Comparison of ENCODE assay signal across 1 cellular context in the genomic region with DNA sequence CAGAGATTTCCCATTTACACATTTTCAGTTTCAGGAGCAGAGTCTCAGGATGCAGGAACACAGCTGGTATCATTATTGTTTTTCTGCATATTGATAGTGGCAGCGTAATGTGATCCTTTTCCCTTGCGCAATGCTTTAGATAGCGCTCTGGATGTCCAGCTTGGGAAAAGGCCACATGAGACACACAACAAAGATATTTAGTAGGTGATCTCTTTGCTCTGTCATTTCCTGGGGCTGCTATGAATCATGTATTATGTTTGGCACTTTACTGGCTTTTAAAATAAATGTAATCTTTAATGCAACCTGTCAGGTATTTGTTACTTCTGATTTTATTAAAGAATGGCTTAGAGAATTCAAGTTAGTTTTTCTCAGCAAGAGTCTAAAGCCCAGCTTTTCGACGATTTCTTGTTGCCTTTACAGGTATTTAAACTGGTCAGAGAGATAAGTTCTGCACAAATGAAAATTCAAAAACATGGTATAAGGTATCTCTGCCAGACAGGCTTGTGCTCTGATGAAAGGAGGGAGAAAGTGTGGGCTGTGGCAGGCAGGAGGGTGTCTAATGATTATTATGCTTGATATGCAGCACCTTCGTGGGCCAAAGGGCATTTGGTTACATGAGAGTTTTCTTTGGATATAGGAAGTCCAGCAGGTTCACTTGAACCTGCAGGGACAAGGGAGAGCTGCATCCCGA.
TF ChIP-seq lines count a peak whose summit lies in the region.

No MANE protein-coding gene starts in this region.

TF ChIP-seq in HepG2, 621 proteins besides CTCF, POLR2A, EP300 and RAD21 (continued from another document and continues in another):
- TF ChIP-seq, protein P1, sequence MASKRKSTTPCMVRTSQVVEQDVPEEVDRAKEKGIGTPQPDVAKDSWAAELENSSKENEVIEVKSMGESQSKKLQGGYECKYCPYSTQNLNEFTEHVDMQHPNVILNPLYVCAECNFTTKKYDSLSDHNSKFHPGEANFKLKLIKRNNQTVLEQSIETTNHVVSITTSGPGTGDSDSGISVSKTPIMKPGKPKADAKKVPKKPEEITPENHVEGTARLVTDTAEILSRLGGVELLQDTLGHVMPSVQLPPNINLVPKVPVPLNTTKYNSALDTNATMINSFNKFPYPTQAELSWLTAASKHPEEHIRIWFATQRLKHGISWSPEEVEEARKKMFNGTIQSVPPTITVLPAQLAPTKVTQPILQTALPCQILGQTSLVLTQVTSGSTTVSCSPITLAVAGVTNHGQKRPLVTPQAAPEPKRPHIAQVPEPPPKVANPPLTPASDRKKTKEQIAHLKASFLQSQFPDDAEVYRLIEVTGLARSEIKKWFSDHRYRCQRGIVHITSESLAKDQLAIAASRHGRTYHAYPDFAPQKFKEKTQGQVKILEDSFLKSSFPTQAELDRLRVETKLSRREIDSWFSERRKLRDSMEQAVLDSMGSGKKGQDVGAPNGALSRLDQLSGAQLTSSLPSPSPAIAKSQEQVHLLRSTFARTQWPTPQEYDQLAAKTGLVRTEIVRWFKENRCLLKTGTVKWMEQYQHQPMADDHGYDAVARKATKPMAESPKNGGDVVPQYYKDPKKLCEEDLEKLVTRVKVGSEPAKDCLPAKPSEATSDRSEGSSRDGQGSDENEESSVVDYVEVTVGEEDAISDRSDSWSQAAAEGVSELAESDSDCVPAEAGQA (IDR thresholded peaks at IDR 0.05; ENCODE audit: low read depth): no peak
- TF ChIP-seq, protein P1 (CRISPR knock-in tag; IDR thresholded peaks at IDR 0.05; ENCODE audit: borderline replicate concordance): no peak
- TF ChIP-seq ZNF543 (CRISPR knock-in tag; IDR thresholded peaks at IDR 0.05): no peak
- TF ChIP-seq ARID2 (CRISPR knock-in tag; IDR thresholded peaks at IDR 0.05; ENCODE audit: borderline replicate concordance): no peak
- TF ChIP-seq ZNF883 (CRISPR knock-in tag; IDR thresholded peaks at IDR 0.05; ENCODE audit: not compliant biosample characterization): no peak
- TF ChIP-seq ZNF569 (CRISPR knock-in tag; IDR thresholded peaks at IDR 0.05; ENCODE audit: borderline replicate concordance): no peak
- TF ChIP-seq ZSCAN21 (CRISPR knock-in tag; IDR thresholded peaks at IDR 0.05; ENCODE audit: borderline replicate concordance): no peak
- TF ChIP-seq ISL2 (CRISPR knock-in tag; IDR thresholded peaks at IDR 0.05): peak; percentile 56; the same call in 1 of the 2 replicates
- TF ChIP-seq, protein P2, sequence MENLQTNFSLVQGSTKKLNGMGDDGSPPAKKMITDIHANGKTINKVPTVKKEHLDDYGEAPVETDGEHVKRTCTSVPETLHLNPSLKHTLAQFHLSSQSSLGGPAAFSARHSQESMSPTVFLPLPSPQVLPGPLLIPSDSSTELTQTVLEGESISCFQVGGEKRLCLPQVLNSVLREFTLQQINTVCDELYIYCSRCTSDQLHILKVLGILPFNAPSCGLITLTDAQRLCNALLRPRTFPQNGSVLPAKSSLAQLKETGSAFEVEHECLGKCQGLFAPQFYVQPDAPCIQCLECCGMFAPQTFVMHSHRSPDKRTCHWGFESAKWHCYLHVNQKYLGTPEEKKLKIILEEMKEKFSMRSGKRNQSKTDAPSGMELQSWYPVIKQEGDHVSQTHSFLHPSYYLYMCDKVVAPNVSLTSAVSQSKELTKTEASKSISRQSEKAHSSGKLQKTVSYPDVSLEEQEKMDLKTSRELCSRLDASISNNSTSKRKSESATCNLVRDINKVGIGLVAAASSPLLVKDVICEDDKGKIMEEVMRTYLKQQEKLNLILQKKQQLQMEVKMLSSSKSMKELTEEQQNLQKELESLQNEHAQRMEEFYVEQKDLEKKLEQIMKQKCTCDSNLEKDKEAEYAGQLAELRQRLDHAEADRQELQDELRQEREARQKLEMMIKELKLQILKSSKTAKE (CRISPR knock-in tag; IDR thresholded peaks at IDR 0.05; ENCODE audit: borderline replicate concordance): no peak
- no peak for TF ChIP-seq ZNF234 (CRISPR knock-in tag; conservative IDR thresholded peaks at IDR 0.05)
- 0 out of 2 replicates have a peak, but pooled peaks have one; percentile 26 for TF ChIP-seq TGIF2 (CRISPR knock-in tag; IDR thresholded peaks at IDR 0.05)
- TF ChIP-seq HMGA1 (CRISPR knock-in tag; conservative IDR thresholded peaks at IDR 0.05): no peak
- TF ChIP-seq ZNF629 (CRISPR knock-in tag; conservative IDR thresholded peaks at IDR 0.05): no peak
- TF ChIP-seq, protein P3, sequence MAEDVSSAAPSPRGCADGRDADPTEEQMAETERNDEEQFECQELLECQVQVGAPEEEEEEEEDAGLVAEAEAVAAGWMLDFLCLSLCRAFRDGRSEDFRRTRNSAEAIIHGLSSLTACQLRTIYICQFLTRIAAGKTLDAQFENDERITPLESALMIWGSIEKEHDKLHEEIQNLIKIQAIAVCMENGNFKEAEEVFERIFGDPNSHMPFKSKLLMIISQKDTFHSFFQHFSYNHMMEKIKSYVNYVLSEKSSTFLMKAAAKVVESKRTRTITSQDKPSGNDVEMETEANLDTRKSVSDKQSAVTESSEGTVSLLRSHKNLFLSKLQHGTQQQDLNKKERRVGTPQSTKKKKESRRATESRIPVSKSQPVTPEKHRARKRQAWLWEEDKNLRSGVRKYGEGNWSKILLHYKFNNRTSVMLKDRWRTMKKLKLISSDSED (CRISPR knock-in tag; IDR thresholded peaks at IDR 0.05): no peak
- TF ChIP-seq ZMYM3 (CRISPR knock-in tag; IDR thresholded peaks at IDR 0.05): peak; percentile 34; the same call in 1 of the 2 replicates
- no peak for TF ChIP-seq STAG1 (CRISPR knock-in tag; IDR thresholded peaks at IDR 0.05)
- TF ChIP-seq GTF2F1 (IDR thresholded peaks at IDR 0.05; ENCODE audit: low read length): no peak
- peak; percentile 23; the same call in 1 of the 2 replicates for TF ChIP-seq TCF7 (IDR thresholded peaks at IDR 0.05; ENCODE audit: low read depth)
- no peak for TF ChIP-seq ZNF260 (CRISPR knock-in tag; IDR thresholded peaks at IDR 0.05; ENCODE audit: borderline replicate concordance, low read depth)
- no peak for TF ChIP-seq CHCHD3 (CRISPR knock-in tag; IDR thresholded peaks at IDR 0.05)
- TF ChIP-seq ESRRA (CRISPR knock-in tag; IDR thresholded peaks at IDR 0.05; ENCODE audit: low read depth): no peak
- TF ChIP-seq, protein P4, sequence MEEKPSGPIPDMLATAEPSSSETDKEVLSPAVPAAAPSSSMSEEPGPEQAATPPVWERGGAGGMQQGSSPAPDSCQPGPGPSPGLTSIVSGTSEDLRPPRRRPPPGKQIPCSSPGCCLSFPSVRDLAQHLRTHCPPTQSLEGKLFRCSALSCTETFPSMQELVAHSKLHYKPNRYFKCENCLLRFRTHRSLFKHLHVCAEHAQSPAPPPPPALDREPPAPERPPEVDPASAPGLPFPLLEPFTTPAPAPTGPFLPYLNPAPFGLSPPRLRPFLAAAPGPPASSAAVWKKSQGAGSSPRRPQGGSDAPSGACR (CRISPR knock-in tag; IDR thresholded peaks at IDR 0.05): no peak
- TF ChIP-seq, protein P5, sequence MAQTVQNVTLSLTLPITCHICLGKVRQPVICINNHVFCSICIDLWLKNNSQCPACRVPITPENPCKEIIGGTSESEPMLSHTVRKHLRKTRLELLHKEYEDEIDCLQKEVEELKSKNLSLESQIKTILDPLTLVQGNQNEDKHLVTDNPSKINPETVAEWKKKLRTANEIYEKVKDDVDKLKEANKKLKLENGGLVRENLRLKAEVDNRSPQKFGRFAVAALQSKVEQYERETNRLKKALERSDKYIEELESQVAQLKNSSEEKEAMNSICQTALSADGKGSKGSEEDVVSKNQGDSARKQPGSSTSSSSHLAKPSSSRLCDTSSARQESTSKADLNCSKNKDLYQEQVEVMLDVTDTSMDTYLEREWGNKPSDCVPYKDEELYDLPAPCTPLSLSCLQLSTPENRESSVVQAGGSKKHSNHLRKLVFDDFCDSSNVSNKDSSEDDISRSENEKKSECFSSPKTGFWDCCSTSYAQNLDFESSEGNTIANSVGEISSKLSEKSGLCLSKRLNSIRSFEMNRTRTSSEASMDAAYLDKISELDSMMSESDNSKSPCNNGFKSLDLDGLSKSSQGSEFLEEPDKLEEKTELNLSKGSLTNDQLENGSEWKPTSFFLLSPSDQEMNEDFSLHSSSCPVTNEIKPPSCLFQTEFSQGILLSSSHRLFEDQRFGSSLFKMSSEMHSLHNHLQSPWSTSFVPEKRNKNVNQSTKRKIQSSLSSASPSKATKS (CRISPR knock-in tag; IDR thresholded peaks at IDR 0.05): no peak
- no peak for TF ChIP-seq GATAD1 (CRISPR knock-in tag; IDR thresholded peaks at IDR 0.05)
- TF ChIP-seq, protein P6, sequence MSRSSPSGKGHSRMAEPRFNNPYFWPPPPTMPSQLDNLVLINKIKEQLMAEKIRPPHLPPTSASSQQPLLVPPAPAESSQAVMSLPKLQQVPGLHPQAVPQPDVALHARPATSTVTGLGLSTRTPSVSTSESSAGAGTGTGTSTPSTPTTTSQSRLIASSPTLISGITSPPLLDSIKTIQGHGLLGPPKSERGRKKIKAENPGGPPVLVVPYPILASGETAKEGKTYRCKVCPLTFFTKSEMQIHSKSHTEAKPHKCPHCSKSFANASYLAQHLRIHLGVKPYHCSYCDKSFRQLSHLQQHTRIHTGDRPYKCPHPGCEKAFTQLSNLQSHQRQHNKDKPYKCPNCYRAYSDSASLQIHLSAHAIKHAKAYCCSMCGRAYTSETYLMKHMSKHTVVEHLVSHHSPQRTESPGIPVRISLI (CRISPR knock-in tag; IDR thresholded peaks at IDR 0.05; ENCODE audit: borderline replicate concordance): no peak
- TF ChIP-seq EHMT2 (IDR thresholded peaks at IDR 0.05; ENCODE audit: borderline replicate concordance, low read depth, low read length): no peak
- TF ChIP-seq ZSCAN25 (CRISPR knock-in tag; IDR thresholded peaks at IDR 0.05): no peak
- no peak for TF ChIP-seq MBD4 (IDR thresholded peaks at IDR 0.05; ENCODE audit: borderline replicate concordance, low read length)
- no peak for TF ChIP-seq ZNF484 (CRISPR knock-in tag; IDR thresholded peaks at IDR 0.05; ENCODE audit: borderline replicate concordance, low read depth)
- no peak for TF ChIP-seq ZMYM2 (CRISPR knock-in tag; IDR thresholded peaks at IDR 0.05)
- TF ChIP-seq, protein P7, sequence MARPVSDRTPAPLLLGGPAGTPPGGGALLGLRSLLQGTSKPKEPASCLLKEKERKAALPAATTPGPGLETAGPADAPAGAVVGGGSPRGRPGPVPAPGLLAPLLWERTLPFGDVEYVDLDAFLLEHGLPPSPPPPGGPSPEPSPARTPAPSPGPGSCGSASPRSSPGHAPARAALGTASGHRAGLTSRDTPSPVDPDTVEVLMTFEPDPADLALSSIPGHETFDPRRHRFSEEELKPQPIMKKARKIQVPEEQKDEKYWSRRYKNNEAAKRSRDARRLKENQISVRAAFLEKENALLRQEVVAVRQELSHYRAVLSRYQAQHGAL (CRISPR knock-in tag; IDR thresholded peaks at IDR 0.05; ENCODE audit: not compliant biosample characterization): no peak
- TF ChIP-seq HMG20A (CRISPR knock-in tag; IDR thresholded peaks at IDR 0.05; ENCODE audit: borderline replicate concordance): peak; percentile 62; the same call in 1 of the 2 replicates
- no peak for TF ChIP-seq ZNF850 (CRISPR knock-in tag; conservative IDR thresholded peaks at IDR 0.05)
- TF ChIP-seq, protein P8, sequence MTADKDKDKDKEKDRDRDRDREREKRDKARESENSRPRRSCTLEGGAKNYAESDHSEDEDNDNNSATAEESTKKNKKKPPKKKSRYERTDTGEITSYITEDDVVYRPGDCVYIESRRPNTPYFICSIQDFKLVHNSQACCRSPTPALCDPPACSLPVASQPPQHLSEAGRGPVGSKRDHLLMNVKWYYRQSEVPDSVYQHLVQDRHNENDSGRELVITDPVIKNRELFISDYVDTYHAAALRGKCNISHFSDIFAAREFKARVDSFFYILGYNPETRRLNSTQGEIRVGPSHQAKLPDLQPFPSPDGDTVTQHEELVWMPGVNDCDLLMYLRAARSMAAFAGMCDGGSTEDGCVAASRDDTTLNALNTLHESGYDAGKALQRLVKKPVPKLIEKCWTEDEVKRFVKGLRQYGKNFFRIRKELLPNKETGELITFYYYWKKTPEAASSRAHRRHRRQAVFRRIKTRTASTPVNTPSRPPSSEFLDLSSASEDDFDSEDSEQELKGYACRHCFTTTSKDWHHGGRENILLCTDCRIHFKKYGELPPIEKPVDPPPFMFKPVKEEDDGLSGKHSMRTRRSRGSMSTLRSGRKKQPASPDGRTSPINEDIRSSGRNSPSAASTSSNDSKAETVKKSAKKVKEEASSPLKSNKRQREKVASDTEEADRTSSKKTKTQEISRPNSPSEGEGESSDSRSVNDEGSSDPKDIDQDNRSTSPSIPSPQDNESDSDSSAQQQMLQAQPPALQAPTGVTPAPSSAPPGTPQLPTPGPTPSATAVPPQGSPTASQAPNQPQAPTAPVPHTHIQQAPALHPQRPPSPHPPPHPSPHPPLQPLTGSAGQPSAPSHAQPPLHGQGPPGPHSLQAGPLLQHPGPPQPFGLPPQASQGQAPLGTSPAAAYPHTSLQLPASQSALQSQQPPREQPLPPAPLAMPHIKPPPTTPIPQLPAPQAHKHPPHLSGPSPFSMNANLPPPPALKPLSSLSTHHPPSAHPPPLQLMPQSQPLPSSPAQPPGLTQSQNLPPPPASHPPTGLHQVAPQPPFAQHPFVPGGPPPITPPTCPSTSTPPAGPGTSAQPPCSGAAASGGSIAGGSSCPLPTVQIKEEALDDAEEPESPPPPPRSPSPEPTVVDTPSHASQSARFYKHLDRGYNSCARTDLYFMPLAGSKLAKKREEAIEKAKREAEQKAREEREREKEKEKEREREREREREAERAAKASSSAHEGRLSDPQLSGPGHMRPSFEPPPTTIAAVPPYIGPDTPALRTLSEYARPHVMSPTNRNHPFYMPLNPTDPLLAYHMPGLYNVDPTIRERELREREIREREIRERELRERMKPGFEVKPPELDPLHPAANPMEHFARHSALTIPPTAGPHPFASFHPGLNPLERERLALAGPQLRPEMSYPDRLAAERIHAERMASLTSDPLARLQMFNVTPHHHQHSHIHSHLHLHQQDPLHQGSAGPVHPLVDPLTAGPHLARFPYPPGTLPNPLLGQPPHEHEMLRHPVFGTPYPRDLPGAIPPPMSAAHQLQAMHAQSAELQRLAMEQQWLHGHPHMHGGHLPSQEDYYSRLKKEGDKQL (CRISPR knock-in tag; IDR thresholded peaks at IDR 0.05; ENCODE audit: low read depth): no peak
